ENCODE assay signal across 17 cellular contexts in the genomic region with DNA sequence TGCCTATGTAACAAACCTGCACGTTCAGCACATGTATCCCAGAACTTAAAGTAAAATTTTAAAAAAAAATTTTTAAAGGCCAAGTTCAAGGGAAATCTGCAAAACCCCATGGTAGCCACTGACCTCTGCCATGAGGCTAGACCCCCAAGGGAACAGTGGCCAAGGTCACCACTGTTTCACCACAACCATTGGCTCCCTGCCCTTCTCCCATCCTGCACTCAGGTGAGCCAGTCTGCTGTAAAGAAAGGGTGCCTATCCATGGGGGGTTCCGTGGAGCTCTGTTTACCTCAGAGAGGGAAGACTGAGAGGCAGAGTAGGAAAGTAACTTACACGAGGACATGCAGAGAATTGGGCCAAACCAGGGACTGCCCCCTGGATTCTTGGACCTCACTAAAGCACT. TPM values are rescaled to one million over a fixed set of nuclear protein-coding genes. Genes with fewer than 3 reads are reported as not detected.
DNase-seq lines count a peak whose midpoint lies in the region; ATAC-seq, FAIRE-seq and TF ChIP-seq lines count a peak whose summit lies in the region.
"Had no signal": no experiment of that assay in that cellular context is flagged by ENCODE, and none has a peak within 500 bp of the region (broad histone marks: within the 10 kb centered on the region; RNA-seq: fewer than 3 reads in every experiment).

No MANE protein-coding gene starts in this region.

- intact Hi-C loops in heart left ventricle (cut with DNase I) (no loop called here), Right ventricle myocardium inferior (cut with DNase I) (no loop called here), mucosa of descending colon (cut with DNase I, micrococcal nuclease) (no loop called here)

- peak overlapping the region; percentile 15 for H4K8ac ChIP-seq in trophoblast cell (ENCODE audit: low read depth, low read length)

- 83 to 89% (median 85%) methylated on average over 3 of the region's 3 CpGs for WGBS in heart left ventricle, 4 donors
- 93% methylated on average over 3 of the region's 3 CpGs for WGBS in hepatocyte (ENCODE audit: low lambda C conversion rate, missing lambda C conversion rate)
- no CpG with 5 or more reads among the region's 3 CpGs for WGBS in trophoblast cell (ENCODE audit: extremely low coverage, insufficient coverage, insufficient read length)

- H3K4me3 ChIP-seq in heart left ventricle (no peak overlapping the region), hepatocyte (no peak overlapping the region), trophoblast cell (ENCODE audit: low read depth, low read length) (no peak overlapping the region), mucosa of descending colon (no peak overlapping the region)

- H3K9me2 ChIP-seq in hepatocyte (replicated peaks; ENCODE audit: insufficient read depth), result no peaks in the 10 kb centered on the region

- H2AK5ac ChIP-seq in trophoblast cell (ENCODE audit: low read length), result peak overlapping the region; percentile 80

- H3K9me3 ChIP-seq in heart left ventricle, result no peaks in the 10 kb centered on the region
- H3K9me3 ChIP-seq in hepatocyte (ENCODE audit: low read depth), result no peaks in the 10 kb centered on the region
- H3K9me3 ChIP-seq in trophoblast cell (ENCODE audit: insufficient read depth, low read depth, low read length), result no peaks in the 10 kb centered on the region
- no peaks in the 10 kb centered on the region for H3K9me3 ChIP-seq in mucosa of descending colon

- H3K27ac ChIP-seq in heart left ventricle (peak overlapping the region in 7 of 12 donors; percentile 0 to 77 (median 51)), hepatocyte (peak overlapping the region; percentile 57), trophoblast cell (ENCODE audit: low read depth, low read length) (peak overlapping the region; percentile 9)
- H3K27ac ChIP-seq: RWPE1 had no signal

- H4K20me1 ChIP-seq in hepatocyte (ENCODE audit: insufficient read depth, poor library complexity, severe bottlenecking), result no peaks in the 10 kb centered on the region

- H2AFZ ChIP-seq in hepatocyte (no peak overlapping the region), trophoblast cell (ENCODE audit: insufficient read depth, low read length, poor library complexity) (no peak overlapping the region)

- peak overlapping the region; percentile 53 for H3K18ac ChIP-seq in trophoblast cell (ENCODE audit: low read length)

- H3K4me2 ChIP-seq in hepatocyte (no peak overlapping the region), trophoblast cell (ENCODE audit: low read length) (no peak overlapping the region)

- no peak overlapping the region for H3K9ac ChIP-seq in trophoblast cell (ENCODE audit: low read length)

- DNase-seq in heart left ventricle (no peak), Right ventricle myocardium inferior (ENCODE audit: missing footprints) (no peak), hepatocyte (ENCODE audit: low spot score) (no peak), trophoblast cell (no peak), urothelium cell line (ENCODE audit: low spot score) (no peak), dedifferentiated amniotic fluid mesenchymal stem cell (ENCODE audit: extremely low spot score) (no peak), mucosa of descending colon (no peak)
- DNase-seq: 8988T, DND-41, NCI-H1417 treated with DMSO at 0.1 percent for 48 hours, NCI-H187 treated with DMSO at 0.1 percent for 48 hours, NCI-H226, NCI-H524, PC-3 had no signal

- H4K12ac ChIP-seq in trophoblast cell (ENCODE audit: low read depth, low read length), result no peak overlapping the region

- no peak overlapping the region for H3K23ac ChIP-seq in trophoblast cell (ENCODE audit: low read length)

- no peak for TF ChIP-seq POLR2A in heart left ventricle (IDR thresholded peaks at IDR 0.05)

- peak overlapping the region; percentile 78 for H2BK5ac ChIP-seq in trophoblast cell (ENCODE audit: low read depth, low read length, poor library complexity)

- TF ChIP-seq CTCF in heart left ventricle (IDR thresholded peaks at IDR 0.05), result no peak
- no peak for TF ChIP-seq CTCF in hepatocyte (IDR thresholded peaks at IDR 0.05; ENCODE audit: poor library complexity)
- no peak for TF ChIP-seq CTCF in mucosa of descending colon (IDR thresholded peaks at IDR 0.05)

- peak overlapping the region; percentile 85 for H3K4ac ChIP-seq in trophoblast cell (ENCODE audit: low read depth, low read length)

- ATAC-seq in heart left ventricle, result no peak
- ATAC-seq in Right ventricle myocardium inferior, result no peak
- ATAC-seq in GM18868 (IDR thresholded peaks at IDR 0.05; ENCODE audit: unreplicated experiment), result no peak
- ATAC-seq in mucosa of descending colon, result no peak
- ATAC-seq: HCT116, PC-3 had no signal

- H3K4me1 ChIP-seq in heart left ventricle, result peaks cover 0 to 95% (median 45%) of the 10 kb centered on the region in 12 donors
- H3K4me1 ChIP-seq in hepatocyte (ENCODE audit: insufficient read depth), result peaks cover 28% of the 10 kb centered on the region
- H3K4me1 ChIP-seq in trophoblast cell (ENCODE audit: control insufficient read depth in 1 of 2, insufficient read depth in 2 of 2, low read length in 2 of 2), result peaks cover 38 to 45% of the 10 kb centered on the region in 2 experiments
- H3K4me1 ChIP-seq in mucosa of descending colon (ENCODE audit: low read depth), result no peaks in the 10 kb centered on the region

- peak overlapping the region; percentile 86 for H2BK12ac ChIP-seq in trophoblast cell (ENCODE audit: low read length)

- FAIRE-seq in urothelium cell line (lab: Jason Lieb, UNC), result peak; percentile 30

- peak overlapping the region; percentile 96 for H2BK120ac ChIP-seq in trophoblast cell (ENCODE audit: insufficient read depth, low read length, poor library complexity)

- H3K79me1 ChIP-seq in trophoblast cell (ENCODE audit: low read length), result peaks cover 49% of the 10 kb centered on the region

- H3K79me2 ChIP-seq in hepatocyte (no peaks in the 10 kb centered on the region), trophoblast cell (ENCODE audit: control insufficient read depth, insufficient read depth, low read length, poor library complexity) (peaks cover 7% of the 10 kb centered on the region)

- H4K91ac ChIP-seq in trophoblast cell (ENCODE audit: low read depth, low read length), result peak overlapping the region; percentile 92

- H3K36me3 ChIP-seq in heart left ventricle (peaks cover 0 to 24% (median 0%) of the 10 kb centered on the region in 9 donors), hepatocyte (replicated peaks; ENCODE audit: insufficient read depth, low read depth) (no peaks in the 10 kb centered on the region), trophoblast cell (ENCODE audit: control insufficient read depth in 1 of 2, insufficient read depth in 2 of 2, low read length in 2 of 2) (no peaks in the 10 kb centered on the region), mucosa of descending colon (ENCODE audit: low read depth) (no peaks in the 10 kb centered on the region)

- peak overlapping the region; percentile 71 for H3K14ac ChIP-seq in trophoblast cell (ENCODE audit: low read length)

- H3K27me3 ChIP-seq in heart left ventricle (no peaks in the 10 kb centered on the region), hepatocyte (no peaks in the 10 kb centered on the region), trophoblast cell (ENCODE audit: insufficient read depth, low read length) (no peaks in the 10 kb centered on the region)

RNA-seq across cellular contexts. Expression of gene VWF, which starts 38.6 kb away (rescaled TPM):
- 100 to 1,000 TPM; 187 to 503 (median 258) TPM for total RNA-seq in heart left ventricle
- 100 to 1,000 TPM; 125 to 215 TPM for polyA plus RNA-seq in heart left ventricle
- 244 TPM for total RNA-seq in Right ventricle myocardium inferior
- 0.04 and 0.20 TPM in 2 replicates for total RNA-seq in hepatocyte
- polyA plus RNA-seq in hepatocyte, result 0.77 TPM in 1 of 2 replicates, not detected in the other
- polyA plus RNA-seq in trophoblast cell (2013), result 0.82 and 1.1 TPM in 2 replicates
- total RNA-seq in mucosa of descending colon, result 10 to 100 TPM; 34.3 to 82.5 (median 72.9) TPM
- total RNA-seq: PC-3 had no signal

Comparison
In these comparisons a context has a peak if more than half of its experiments do, and no peak if none do; other contexts are left out.
1. RNA of gene VWF, which starts 38.6 kb away (total RNA-seq): 187 to 503 TPM in heart left ventricle, 244 TPM in Right ventricle myocardium inferior (single experiment) and 34.3 to 82.5 TPM in mucosa of descending colon; 0.04 to 0.20 TPM in hepatocyte; every median in the first group is over 10 times any median in the second.
2. Peak in every context shown above with its lines, with median percentiles within 50 percentile points of each other: H3K27ac ChIP-seq.